In genomic region chr1:146282807-146283526, GRCh38 we compare ENCODE assay signal across 8 cellular contexts. TPM values are rescaled to one million over a fixed set of nuclear protein-coding genes. Genes with fewer than 3 reads are reported as not detected.
DNase-seq lines count a peak whose midpoint lies in the region; ATAC-seq and TF ChIP-seq lines count a peak whose summit lies in the region.
"Not testable (repeated sequence)": the region's sequence is repeated elsewhere in the genome, so short reads cannot be mapped to it uniquely, and the experiment has no call there.

No MANE protein-coding gene starts in this region.

- POLR2A ChIA-PET in CD4-positive, alpha-beta T cell (lab: Charles Lee); naive thymus-derived CD8-positive, alpha-beta T cell (lab: Charles Lee): not testable (repeated sequence)

- not testable (repeated sequence) for H3K4me3 Mint-ChIP-seq in CD4-positive, alpha-beta T cell; activated T-cell treated with anti-CD3 and anti-CD28 coated beads, Interleukin-2, amount 50 U/mL, for 4 hours; naive thymus-derived CD8-positive, alpha-beta T cell

- peak; percentile 54 for ATAC-seq in CD4-positive, alpha-beta T cell (ENCODE audit: poor library complexity)
- ATAC-seq in GM19025 (IDR thresholded peaks at IDR 0.05; ENCODE audit: low read depth, unreplicated experiment) = peak; percentile 71
- ATAC-seq in GM21381 (IDR thresholded peaks at IDR 0.05; ENCODE audit: unreplicated experiment) = peak; percentile 66
- peak; percentile 65 for ATAC-seq in HG02610 (IDR thresholded peaks at IDR 0.05; ENCODE audit: unreplicated experiment)
- peak; percentile 50 for ATAC-seq in HG03060 (IDR thresholded peaks at IDR 0.05; ENCODE audit: low read depth, unreplicated experiment)
- peak; percentile 54 for ATAC-seq in HG03457 (IDR thresholded peaks at IDR 0.05; ENCODE audit: unreplicated experiment)
- peak; percentile 63 to 75 for ATAC-seq in activated T-cell treated with anti-CD3 and anti-CD28 coated beads, Interleukin-2, amount 50 U/mL, for 4 hours
- peak; percentile 72 to 78 for ATAC-seq in naive thymus-derived CD8-positive, alpha-beta T cell

- H3K9me3 ChIP-seq in CD4-positive, alpha-beta T cell (ENCODE audit: control insufficient read depth, low read length) = not testable (repeated sequence)

- intact Hi-C loops in CD4-positive, alpha-beta T cell (cut with DNase I, micrococcal nuclease) = not testable (repeated sequence)

- not testable (repeated sequence) for TF ChIP-seq CTCF in CD4-positive, alpha-beta T cell (IDR thresholded peaks at IDR 0.05)

- not testable (repeated sequence) for H3K27ac ChIP-seq in CD4-positive, alpha-beta T cell (ENCODE audit: low read depth, low read length)

- DNase-seq in CD4-positive, alpha-beta T cell; activated T-cell treated with anti-CD3 and anti-CD28 coated beads, Interleukin-2, amount 50 U/mL, for 4 hours; naive thymus-derived CD8-positive, alpha-beta T cell: not testable (repeated sequence)

- CTCF ChIA-PET in CD4-positive, alpha-beta T cell (lab: Charles Lee) = not testable (repeated sequence)

- not testable (repeated sequence) for H3K36me3 Mint-ChIP-seq in CD4-positive, alpha-beta T cell (ENCODE audit: low read depth); activated T-cell treated with anti-CD3 and anti-CD28 coated beads, Interleukin-2, amount 50 U/mL, for 4 hours (ENCODE audit: insufficient read depth); naive thymus-derived CD8-positive, alpha-beta T cell

- not testable (repeated sequence) for H3K4me1 Mint-ChIP-seq in CD4-positive, alpha-beta T cell (ENCODE audit: low read depth); activated T-cell treated with anti-CD3 and anti-CD28 coated beads, Interleukin-2, amount 50 U/mL, for 4 hours (ENCODE audit: low read depth); naive thymus-derived CD8-positive, alpha-beta T cell

- H3K27me3 Mint-ChIP-seq in CD4-positive, alpha-beta T cell; activated T-cell treated with anti-CD3 and anti-CD28 coated beads, Interleukin-2, amount 50 U/mL, for 4 hours (ENCODE audit: low read depth); naive thymus-derived CD8-positive, alpha-beta T cell: not testable (repeated sequence)

- not testable (repeated sequence) for H3K9me3 Mint-ChIP-seq in CD4-positive, alpha-beta T cell; activated T-cell treated with anti-CD3 and anti-CD28 coated beads, Interleukin-2, amount 50 U/mL, for 4 hours; naive thymus-derived CD8-positive, alpha-beta T cell

- not testable (repeated sequence) for H3K27ac Mint-ChIP-seq in CD4-positive, alpha-beta T cell; naive thymus-derived CD8-positive, alpha-beta T cell

- not testable (repeated sequence) for H3K27me3 ChIP-seq in CD4-positive, alpha-beta T cell (ENCODE audit: control insufficient read depth, insufficient read depth, low read length)

RNA-seq across cellular contexts. Expression of gene NOTCH2NLA, which starts 54.1 kb away (rescaled TPM):
- 10 to 100 TPM; 18.2 to 21.3 TPM for total RNA-seq in CD4-positive, alpha-beta T cell
- 10 to 100 TPM; 11.7 to 14.3 (median 11.9) TPM for total RNA-seq in activated T-cell treated with anti-CD3 and anti-CD28 coated beads, Interleukin-2, amount 50 U/mL, for 4 hours
- 10 to 100 TPM; 59.8 to 62.9 TPM for total RNA-seq in naive thymus-derived CD8-positive, alpha-beta T cell
- 10 to 100 TPM; 11.9 to 13.4 (median 13.4) TPM for polyA plus RNA-seq in naive thymus-derived CD8-positive, alpha-beta T cell
